ENCODE assay signal across 8 cellular contexts in genomic region chr17:35801583-35802224, GRCh38. TPM values are rescaled to one million over a fixed set of nuclear protein-coding genes. Genes with fewer than 3 reads are reported as not detected.
A peak's percentile ranks its signal among the peaks of the same experiment; 100 is the strongest.
DNase-seq lines count a peak whose midpoint lies in the region; ATAC-seq and TF ChIP-seq lines count a peak whose summit lies in the region.

No MANE protein-coding gene starts in this region.

- 68 to 69% methylated on average over 9 of the region's 9 CpGs for WGBS in GM23248 (ENCODE audit: low coverage in 1 of 2, low lambda C conversion rate in 2 of 2, missing lambda C conversion rate in 2 of 2), 2 experiments

- in situ Hi-C loops in GM23248 (cut with MboI) (no loop called here), HAP-1 (cut with MboI; ENCODE audit: low sequenced_read_pairs) (no loop called here)

- H3K9ac ChIP-seq in GM23248 = no peak overlapping the region
- H3K9ac ChIP-seq in PC-3 (ENCODE audit: low read length) = no peak overlapping the region

- H3K4me2 ChIP-seq in GM23248 (ENCODE audit: unreplicated experiment) (no peak overlapping the region), PC-3 (ENCODE audit: low read length) (no peak overlapping the region)

- H3K27me3 ChIP-seq in GM23248 (replicated peaks; ENCODE audit: insufficient read depth) (peaks cover 16% of the 10 kb centered on the region), PC-3 (ENCODE audit: low read length) (no peaks in the 10 kb centered on the region), HAP-1 (ENCODE audit: low read depth) (peaks cover 11% of the 10 kb centered on the region)

- intact Hi-C loops in PC-3 (cut with micrococcal nuclease) = no loop called here

- H3K4me1 ChIP-seq in GM23248 (ENCODE audit: insufficient read depth) (peaks cover 5% of the 10 kb centered on the region; the same call in 1 of the 2 replicates), PC-3 (ENCODE audit: insufficient read depth, low read length) (peaks cover 7% of the 10 kb centered on the region; the same call in 1 of the 2 replicates), HAP-1 (no peaks in the 10 kb centered on the region; the same call in 1 of the 2 replicates)

- TF ChIP-seq CTCF in PC-3 (conservative IDR thresholded peaks at IDR 0.05; ENCODE audit: low read depth, low read length) = no peak
- no peak for TF ChIP-seq CTCF in fibroblast of villous mesenchyme (IDR thresholded peaks at IDR 0.05; ENCODE audit: insufficient read depth, low read depth, low read length)

- POLR2A ChIA-PET in PC-3 (lab: Charles Lee; ENCODE audit: unreplicated experiment) = no interaction called here
- POLR2A ChIA-PET in HEK293T (lab: Yijun Ruan, JAX) = no interaction called here

- no peaks in the 10 kb centered on the region for H3K9me2 ChIP-seq in GM23248 (ENCODE audit: insufficient read depth)
- no peaks in the 10 kb centered on the region for H3K9me2 ChIP-seq in PC-3 (replicated peaks; ENCODE audit: low read length)

- no TSS peak for BruUV-seq in PC-3 (replicated peaks; lab: Mats Ljungman, UMichigan)

- no peaks in the 10 kb centered on the region for H3K9me3 ChIP-seq in GM23248 (ENCODE audit: low read depth)
- H3K9me3 ChIP-seq in PC-3 (ENCODE audit: low read length) = no peaks in the 10 kb centered on the region
- H3K9me3 ChIP-seq in HAP-1 = no peaks in the 10 kb centered on the region

- H3K27ac ChIP-seq in GM23248 (no peak overlapping the region), PC-3 (ENCODE audit: low read length) (no peak overlapping the region)

- no peaks in the 10 kb centered on the region for H3F3A ChIP-seq in GM23248 (ENCODE audit: insufficient read depth)
- H3F3A ChIP-seq in PC-3 (ENCODE audit: low read length, unreplicated experiment) = no peaks in the 10 kb centered on the region

- no peaks in the 10 kb centered on the region for H3K36me3 ChIP-seq in GM23248 (ENCODE audit: low read depth)
- no peaks in the 10 kb centered on the region for H3K36me3 ChIP-seq in PC-3 (ENCODE audit: low read depth, low read length)
- H3K36me3 ChIP-seq in HAP-1 (replicated peaks) = no peaks in the 10 kb centered on the region

- peak; percentile 19; the same call in 1 of the 2 replicates for ATAC-seq in PC-3

- H4K20me1 ChIP-seq in GM23248 (ENCODE audit: insufficient read depth) = no peaks in the 10 kb centered on the region
- H4K20me1 ChIP-seq in PC-3 (ENCODE audit: low read length) = no peaks in the 10 kb centered on the region

- H2AFZ ChIP-seq in GM23248 (no peak overlapping the region), PC-3 (ENCODE audit: low read length) (no peak overlapping the region)

- H3K79me2 ChIP-seq in GM23248 (ENCODE audit: insufficient read depth) (no peaks in the 10 kb centered on the region), PC-3 (ENCODE audit: low read length) (no peaks in the 10 kb centered on the region)

- H3K4me3 ChIP-seq in GM23248 (no peak overlapping the region), PC-3 (ENCODE audit: low read length) (no peak overlapping the region), fibroblast of villous mesenchyme (ENCODE audit: low read depth, low read length) (no peak overlapping the region), HAP-1 (no peak overlapping the region)

- CTCF ChIA-PET in PC-3 (lab: Charles Lee) = no interaction called here
- CTCF ChIA-PET in HEK293T (lab: Yijun Ruan, JAX) = interaction anchor here (1.2 kb wide), 1 partner anchor 37 kb away, joined by 6 read pairs; no protein-coding TSS in a partner anchor

- DNase-seq in GM23248 (peak; percentile 24), PC-3 (no peak), fibroblast of villous mesenchyme (ENCODE audit: low read depth) (peak; percentile 98), putamen (ENCODE audit: low spot score) (peak; percentile 68), HAP-1 (ENCODE audit: low spot score in 2 of 2) (no peak), NCI-H1417 treated with DMSO at 0.1 percent for 48 hours (lab: John Stamatoyannopoulos, UW) (no peak), HuH-7.5 (ENCODE audit: low spot score) (no peak), HEK293T (ENCODE audit: extremely low spot score) (no peak)

TF ChIP-seq in HEK293T, 16 proteins besides CTCF, POLR2A, EP300 and RAD21:
- TF ChIP-seq FOXM1 (IDR thresholded peaks at IDR 0.05; ENCODE audit: borderline replicate concordance) (no peak), BHLHE40 (IDR thresholded peaks at IDR 0.05; ENCODE audit: borderline replicate concordance) (no peak), NFRKB (IDR thresholded peaks at IDR 0.05) (no peak), SP1 (IDR thresholded peaks at IDR 0.05) (no peak), LEF1 (IDR thresholded peaks at IDR 0.05; ENCODE audit: borderline replicate concordance) (no peak), HDGF (IDR thresholded peaks at IDR 0.05; ENCODE audit: borderline replicate concordance) (no peak), TARDBP (IDR thresholded peaks at IDR 0.05) (no peak)

RNA-seq across cellular contexts. Expression of gene MMP28, which starts 6.3 kb away (rescaled TPM):
- not detected in 2 replicates for total RNA-seq in GM23248 (2014; rRNA removed; shearing (Covaris generic))
- polyA plus RNA-seq in GM23248 (2016; fragmentation: Nextera tagmentation; extraction: Ambion mirVana) = 0.25 TPM in 1 of 2 replicates, not detected in the other
- total RNA-seq in PC-3 (2014; rRNA removed) (1.6 and 2.4 TPM in 2 replicates), fibroblast of villous mesenchyme (under 0.01 TPM in 2 replicates)

RNA-seq across cellular contexts. Expression of gene TAF15, which starts 7.6 kb away (rescaled TPM):
- total RNA-seq in GM23248 (2014; rRNA removed; shearing (Covaris generic)) = 27.5 and 39.3 TPM in 2 replicates
- polyA plus RNA-seq in GM23248 (2016; fragmentation: Nextera tagmentation; extraction: Ambion mirVana) = 7.0 and 9.2 TPM in 2 replicates
- total RNA-seq in PC-3 (2014; rRNA removed) = 32.4 and 48.1 TPM in 2 replicates
- total RNA-seq in fibroblast of villous mesenchyme = 47.1 and 55.4 TPM in 2 replicates

RNA-seq across cellular contexts. Expression of gene C17orf50, which starts 41.0 kb away (rescaled TPM):
- not detected in 2 replicates for total RNA-seq in GM23248 (2014; rRNA removed; shearing (Covaris generic))
- not detected in 2 replicates for polyA plus RNA-seq in GM23248 (2016; fragmentation: Nextera tagmentation; extraction: Ambion mirVana)
- total RNA-seq in PC-3 (2014; rRNA removed) (not detected in 2 replicates), fibroblast of villous mesenchyme (not detected in 2 replicates)

RNA-seq across cellular contexts. Expression of gene GAS2L2, which starts 48.7 kb away (rescaled TPM):
- total RNA-seq in GM23248 (2014; rRNA removed; shearing (Covaris generic)) = not detected in 2 replicates
- 0.06 TPM in 1 of 2 replicates, not detected in the other for polyA plus RNA-seq in GM23248 (2016; fragmentation: Nextera tagmentation; extraction: Ambion mirVana)
- not detected in 2 replicates for total RNA-seq in PC-3 (2014; rRNA removed)
- total RNA-seq in fibroblast of villous mesenchyme = not detected in 2 replicates

Comparison
In these comparisons a context has a peak if more than half of its experiments do, and no peak if none do; other contexts are left out.
1. DNase-seq: peak in GM23248 (single experiment), fibroblast of villous mesenchyme (single experiment) and putamen (single experiment); none in PC-3 (single experiment), HAP-1 (0 of 2), NCI-H1417 treated with DMSO at 0.1 percent for 48 hours (single experiment), HuH-7.5 (single experiment) and HEK293T (single experiment).